ENCODE assay signal across 18 cellular contexts in the genomic region with DNA sequence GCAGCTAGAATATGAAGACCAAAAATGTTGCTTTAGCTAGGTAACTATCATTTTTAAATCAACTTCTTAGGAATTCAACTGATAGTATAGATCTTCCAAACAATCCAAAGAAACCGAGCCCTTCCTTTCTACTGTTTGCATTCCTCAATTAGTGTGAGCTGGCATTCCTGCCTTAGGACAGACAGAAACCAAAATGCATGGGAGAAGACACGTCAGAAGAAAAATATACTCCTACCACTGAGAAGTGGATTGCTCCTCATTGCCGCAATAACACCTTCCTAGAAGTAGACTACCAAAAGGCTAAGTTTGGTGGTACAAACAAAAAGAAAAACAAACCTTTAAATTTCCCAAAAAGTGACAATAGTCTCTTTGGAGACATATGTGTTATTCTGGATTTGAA.
"Had no signal": no experiment of that assay in that cellular context is flagged by ENCODE, and none has a peak within 500 bp of the region (broad histone marks: within the 10 kb centered on the region; RNA-seq: fewer than 3 reads in every experiment).

No MANE protein-coding gene starts in this region.

- H3K27ac Mint-ChIP-seq: activated B cell treated with CpG ODN at 0.5 μM for 24 hours; activated CD4-positive, alpha-beta T cell treated with anti-CD3 and anti-CD28 coated beads, Interleukin-2, amount 10 ng/mL, durations not matched to agents 7 days and 5 days; activated naive CD8-positive, alpha-beta T cell; immature natural killer cell; mesothelial cell of epicardium had no signal

- FAIRE-seq: colon, TTC549 had no signal

- H3K9me3 ChIP-seq: esophagus muscularis mucosa, heart left ventricle, sigmoid colon, stomach, testis had no signal

- H3K36me3 ChIP-seq: sigmoid colon, stomach had no signal

- H3K4me3 Mint-ChIP-seq: activated B cell treated with CpG ODN at 0.5 μM for 24 hours; activated CD4-positive, alpha-beta T cell treated with anti-CD3 and anti-CD28 coated beads, Interleukin-2, amount 10 ng/mL, durations not matched to agents 7 days and 5 days; activated naive CD8-positive, alpha-beta T cell; immature natural killer cell; mesothelial cell of epicardium had no signal

- H3K9me3 Mint-ChIP-seq: activated B cell treated with CpG ODN at 0.5 μM for 24 hours; activated CD4-positive, alpha-beta T cell treated with anti-CD3 and anti-CD28 coated beads, Interleukin-2, amount 10 ng/mL, durations not matched to agents 7 days and 5 days; mesothelial cell of epicardium had no signal

- ATAC-seq: foreskin keratinocyte, heart left ventricle had no signal

- H3K27ac ChIP-seq: esophagus muscularis mucosa, foreskin keratinocyte, heart left ventricle, sigmoid colon, stomach, testis had no signal

- H3K4me1 ChIP-seq: esophagus muscularis mucosa, foreskin keratinocyte, heart left ventricle, sigmoid colon, stomach, testis had no signal

- H3K27me3 Mint-ChIP-seq: activated B cell treated with CpG ODN at 0.5 μM for 24 hours; activated CD4-positive, alpha-beta T cell treated with anti-CD3 and anti-CD28 coated beads, Interleukin-2, amount 10 ng/mL, durations not matched to agents 7 days and 5 days; activated naive CD8-positive, alpha-beta T cell had no signal

- H3K27me3 ChIP-seq: esophagus muscularis mucosa, foreskin keratinocyte, heart left ventricle, sigmoid colon, stomach, testis had no signal

- DNase-seq: activated B cell treated with CpG ODN at 0.5 μM for 24 hours; activated CD4-positive, alpha-beta T cell treated with anti-CD3 and anti-CD28 coated beads, Interleukin-2, amount 10 ng/mL, durations not matched to agents 7 days and 5 days; activated CD8-positive, alpha-beta memory T cell treated with anti-CD3 and anti-CD28 coated beads, Interleukin-2, amount 50 U/mL, for 48 hours; activated gamma-delta T cell treated with Interleukin-2 at 50 U/mL for 16 hours; anterior cingulate cortex; heart left ventricle; immature natural killer cell; sigmoid colon; stimulated activated CD4-positive, alpha-beta T cell treated with anti-CD3 and anti-CD28 coated beads, Interleukin-2, amount 100 ng/mL, for 24 hours; stomach; SW 1271; testis had no signal

- H3K4me1 Mint-ChIP-seq: activated B cell treated with CpG ODN at 0.5 μM for 24 hours; activated CD4-positive, alpha-beta T cell treated with anti-CD3 and anti-CD28 coated beads, Interleukin-2, amount 10 ng/mL, durations not matched to agents 7 days and 5 days; immature natural killer cell had no signal

- H3K36me3 Mint-ChIP-seq: activated naive CD8-positive, alpha-beta T cell; immature natural killer cell; mesothelial cell of epicardium had no signal

- H3K4me3 ChIP-seq: esophagus muscularis mucosa, heart left ventricle, sigmoid colon, stomach, testis had no signal
